7 cellular contexts compared by ENCODE assay signal in genomic region chr17:42618442-42619150, GRCh38. TPM values are rescaled to one million over a fixed set of nuclear protein-coding genes. Genes with fewer than 3 reads are reported as not detected.
A peak's percentile ranks its signal among the peaks of the same experiment; 100 is the strongest.
DNase-seq lines count a peak whose midpoint lies in the region; ATAC-seq and TF ChIP-seq lines count a peak whose summit lies in the region.

No MANE protein-coding gene starts in this region.

- whole genome bisulfite sequencing in IMR-90 (ENCODE audit: extremely low coverage in 2 of 2, insufficient read length in 1 of 2), 2 experiments, result 53% methylated on average over 2 of the region's 9 CpGs; no CpG with 5 or more reads in 1 of the 2 experiments
- 31 to 33% methylated on average over 9 of the region's 9 CpGs for WGBS in aorta, 2 donors

- 0 out of 2 replicates have a peak, but pooled peaks have one; percentile 1 for TF ChIP-seq CTCF in IMR-90 (conservative IDR thresholded peaks at IDR 0.05; ENCODE audit: low read depth, low read length)

- H3K79me1 ChIP-seq in IMR-90 (ENCODE audit: low read depth in 1 of 2, low read length in 2 of 2), result no peaks in the 10 kb centered on the region

- H2AFZ ChIP-seq in IMR-90 (replicated peaks; ENCODE audit: low read length, poor library complexity), result no peak overlapping the region

- no peaks in the 10 kb centered on the region for H4K20me1 ChIP-seq in IMR-90 (ENCODE audit: insufficient read depth, low read length)

- H3K9me3 ChIP-seq in IMR-90 (ENCODE audit: control insufficient read depth, insufficient read depth, low read length) (no peaks in the 10 kb centered on the region), aorta (ENCODE audit: control insufficient read depth, low read length) (no peaks in the 10 kb centered on the region)

- intact Hi-C loops in IMR-90 (cut with micrococcal nuclease) (no loop called here), aorta (cut with DNase I) (no loop called here)

- no peak overlapping the region for H3K4me2 ChIP-seq in IMR-90 (ENCODE audit: low read depth, low read length)

- no peak overlapping the region for H4K8ac ChIP-seq in IMR-90 (ENCODE audit: low read depth in 2 of 2, low read length in 2 of 2)

- CTCF ChIA-PET in IMR-90 (lab: Yijun Ruan, JAX), result no interaction called here

- H3K4me1 ChIP-seq in IMR-90 (ENCODE audit: control insufficient read depth, insufficient read depth, low read length) (no peaks in the 10 kb centered on the region), aorta (ENCODE audit: control insufficient read depth in 1 of 2, insufficient read depth in 2 of 2, low read length in 2 of 2) (no peaks in the 10 kb centered on the region)

- H4K5ac ChIP-seq in IMR-90 (ENCODE audit: low read depth, low read length), result no peak overlapping the region

- H3K36me3 ChIP-seq in IMR-90 (ENCODE audit: control insufficient read depth, insufficient read depth, low read length), result peaks cover 19% of the 10 kb centered on the region
- H3K36me3 ChIP-seq in aorta (ENCODE audit: control insufficient read depth in 1 of 2, insufficient read depth in 2 of 2, low read length in 1 of 2), result no peaks in the 10 kb centered on the region

- H3K14ac ChIP-seq in IMR-90 (replicated peaks; ENCODE audit: low read depth, low read length), result no peak overlapping the region

- in situ Hi-C loops in IMR-90 (cut with MboI; ENCODE audit: low sequenced_read_pairs), result no loop called here

- no peak overlapping the region for H3K4ac ChIP-seq in IMR-90 (ENCODE audit: low read depth, low read length)

- H2BK120ac ChIP-seq in IMR-90 (ENCODE audit: low read depth, low read length), result no peak overlapping the region

- no peak overlapping the region for H2BK5ac ChIP-seq in IMR-90 (ENCODE audit: low read depth, low read length, poor library complexity, severe bottlenecking)

- dilution Hi-C loops in IMR-90 (cut with HindIII; ENCODE audit: low sequenced_read_pairs, unreplicated experiment), result no loop called here

- no peak overlapping the region for H2AK5ac ChIP-seq in IMR-90 (ENCODE audit: low read depth, low read length)

- H4K91ac ChIP-seq in IMR-90 (ENCODE audit: insufficient read depth, low read depth, low read length), result no peak overlapping the region

- no peak for TF ChIP-seq POLR2A in IMR-90 (IDR thresholded peaks at IDR 0.05; ENCODE audit: low read depth, low read length)

- ATAC-seq in GM18498 (IDR thresholded peaks at IDR 0.05; ENCODE audit: unreplicated experiment), result peak; percentile 84
- ATAC-seq in GM21619 (IDR thresholded peaks at IDR 0.05; ENCODE audit: unreplicated experiment), result peak; percentile 68
- no peak for ATAC-seq in IMR-90 (ENCODE audit: low read depth)
- ATAC-seq in aorta (ENCODE audit: low FRiP score), result peak; percentile 48

- H3K4me3 ChIP-seq in IMR-90 (ENCODE audit: insufficient read depth, low read depth, low read length) (no peak overlapping the region), aorta (ENCODE audit: low read length in 2 of 2) (no peak overlapping the region)

- POLR2A ChIA-PET in IMR-90 (lab: Charles Lee; ENCODE audit: unreplicated experiment), result interaction anchor here (0.9 kb wide), 1 partner anchor 9 kb away, joined by 4 read pairs; the partner anchor contains the start of genes RETREG3 and TUBG1

- H3K23ac ChIP-seq in IMR-90 (ENCODE audit: low read depth, low read length), result no peak overlapping the region

- no peak overlapping the region for H3K9ac ChIP-seq in IMR-90 (ENCODE audit: low read depth, low read length)

- H2AK9ac ChIP-seq in IMR-90 (replicated peaks; ENCODE audit: low read depth, low read length, poor library complexity), result no peak overlapping the region

- no TSS peak for BruUV-seq in IMR-90 (replicated peaks; lab: Mats Ljungman, UMichigan)

- H2BK15ac ChIP-seq in IMR-90 (ENCODE audit: low read depth, low read length), result no peak overlapping the region

- H3K18ac ChIP-seq in IMR-90 (ENCODE audit: low read depth, low read length), result no peak overlapping the region

- no peak overlapping the region for H2BK20ac ChIP-seq in IMR-90 (ENCODE audit: low read depth, low read length)

- TF ChIP-seq RAD21 in IMR-90 (IDR thresholded peaks at IDR 0.05; ENCODE audit: low read length), result no peak

- DNase-seq in IMR-90, result no peak
- peak; percentile 82 for DNase-seq in SW480 (ENCODE audit: low spot score)
- peak; percentile 77 for DNase-seq in iPS-NIHi11 (ENCODE audit: low spot score)
- no peak for DNase-seq in aorta
- DNase-seq in activated CD4-positive, alpha-beta T cell treated with anti-CD3 and anti-CD28 coated beads for 4 hours, result no peak

- H3K56ac ChIP-seq in IMR-90 (ENCODE audit: extremely low read depth, insufficient read depth, low read length), result no peak overlapping the region

- H3K27me3 ChIP-seq in IMR-90 (ENCODE audit: control insufficient read depth, insufficient read depth, low read length), result no peaks in the 10 kb centered on the region; the same call in 1 of the 2 replicates
- H3K27me3 ChIP-seq in aorta (ENCODE audit: control insufficient read depth in 1 of 2, insufficient read depth in 2 of 2, low read length in 1 of 2), result no peaks in the 10 kb centered on the region

- H3K27ac ChIP-seq in IMR-90 (ENCODE audit: insufficient read depth, low read length) (no peak overlapping the region), aorta (ENCODE audit: low read depth in 1 of 2, low read length in 2 of 2) (no peak overlapping the region)

- H3K9me1 ChIP-seq in IMR-90 (ENCODE audit: insufficient read depth, low read length), result peaks cover 4% of the 10 kb centered on the region; the same call in 1 of the 2 replicates

TF ChIP-seq in IMR-90, 13 proteins besides CTCF, POLR2A, EP300 and RAD21:
- TF ChIP-seq MXI1 (IDR thresholded peaks at IDR 0.05; ENCODE audit: borderline replicate concordance, low read depth, low read length) (no peak), USF2 (IDR thresholded peaks at IDR 0.05; ENCODE audit: low read depth, low read length) (no peak), BHLHE40 (IDR thresholded peaks at IDR 0.05; ENCODE audit: low read depth, low read length) (no peak), NFE2L2 (IDR thresholded peaks at IDR 0.05; ENCODE audit: low read depth, low read length) (no peak), CHD1 (IDR thresholded peaks at IDR 0.05; ENCODE audit: low read depth, low read length) (no peak), MAFK (IDR thresholded peaks at IDR 0.05; ENCODE audit: low read depth, low read length) (no peak), RFX5 (IDR thresholded peaks at IDR 0.05; ENCODE audit: low read depth, low read length) (no peak), MAZ (IDR thresholded peaks at IDR 0.05; ENCODE audit: borderline replicate concordance, low read depth, low read length) (no peak), RCOR1 (IDR thresholded peaks at IDR 0.05; ENCODE audit: insufficient replicate concordance, low read length) (no peak), FOS (IDR thresholded peaks at IDR 0.05; ENCODE audit: low read depth, low read length) (no peak), SMC3 (IDR thresholded peaks at IDR 0.05; ENCODE audit: low read depth, low read length) (no peak), ELK1 (IDR thresholded peaks at IDR 0.05; ENCODE audit: borderline replicate concordance, low read depth, low read length) (no peak), CEBPB (IDR thresholded peaks at IDR 0.05; ENCODE audit: low read depth, low read length) (no peak)

RNA-seq across cellular contexts. Expression of gene TUBG1, which starts 9.1 kb away (rescaled TPM):
- total RNA-seq in IMR-90 (2012; rRNA removed) (38.9 and 42.5 TPM in 2 replicates), aorta (10 to 100 TPM; 21.5 to 24.9 TPM)
- polyA plus RNA-seq in IMR-90 (2012; rRNA removed) (93.8 and 94.5 TPM in 2 replicates), aorta (10 to 100 TPM; 15.7 to 19.5 TPM)
- 39.9 and 84.1 TPM in 2 replicates for polyA plus RNA-seq in IMR-90 (2012; cell fraction: cytosol; rRNA removed)
- polyA plus RNA-seq in IMR-90 (2012; cell fraction: nucleus; rRNA removed; ENCODE audit: low replicate concordance), result 47.0 and 75.2 TPM in 2 replicates

RNA-seq across cellular contexts. Expression of gene RETREG3, which starts 9.4 kb away (rescaled TPM):
- total RNA-seq in IMR-90 (2012; rRNA removed) (44.1 and 47.2 TPM in 2 replicates), aorta (10 to 100 TPM; 42.9 to 54.1 TPM)
- polyA plus RNA-seq in IMR-90 (2012; rRNA removed) (18.1 and 24.4 TPM in 2 replicates), aorta (10 to 100 TPM; 11.5 to 27.6 TPM)
- 20.5 and 24.9 TPM in 2 replicates for polyA plus RNA-seq in IMR-90 (2012; cell fraction: cytosol; rRNA removed)
- 25.1 and 26.0 TPM in 2 replicates for polyA plus RNA-seq in IMR-90 (2012; cell fraction: nucleus; rRNA removed; ENCODE audit: low replicate concordance)

RNA-seq across cellular contexts. Expression of gene TUBG2, which starts 40.5 kb away (rescaled TPM):
- 3.3 and 3.6 TPM in 2 replicates for total RNA-seq in IMR-90 (2012; rRNA removed)
- 19.4 and 24.6 TPM in 2 replicates for polyA plus RNA-seq in IMR-90 (2012; rRNA removed)
- 12.0 and 21.3 TPM in 2 replicates for polyA plus RNA-seq in IMR-90 (2012; cell fraction: cytosol; rRNA removed)
- polyA plus RNA-seq in IMR-90 (2012; cell fraction: nucleus; rRNA removed; ENCODE audit: low replicate concordance), result 102 and 132 TPM in 2 replicates
- 10 to 100 TPM; 23.4 to 42.6 TPM for total RNA-seq in aorta
- polyA plus RNA-seq in aorta, result 10 to 100 TPM; 23.9 to 72.2 TPM

RNA-seq across cellular contexts. Expression of gene PSMC3IP, which starts 41.1 kb away (rescaled TPM):
- total RNA-seq in IMR-90 (2012; rRNA removed), result 5.6 and 8.9 TPM in 2 replicates
- polyA plus RNA-seq in IMR-90 (2012; rRNA removed), result 9.8 and 11.1 TPM in 2 replicates
- 2.9 and 5.3 TPM in 2 replicates for polyA plus RNA-seq in IMR-90 (2012; cell fraction: cytosol; rRNA removed)
- 6.5 and 20.3 TPM in 2 replicates for polyA plus RNA-seq in IMR-90 (2012; cell fraction: nucleus; rRNA removed; ENCODE audit: low replicate concordance)
- 1 to 10 TPM; 3.9 to 5.2 TPM for total RNA-seq in aorta
- polyA plus RNA-seq in aorta, result 10 to 100 TPM in 1 of 2 donors, 1 to 10 TPM in 1; 3.8 to 14.4 TPM

RNA-seq across cellular contexts. Expression of gene MLX, which starts 51.7 kb away (rescaled TPM):
- total RNA-seq in IMR-90 (2012; rRNA removed) (37.5 and 37.8 TPM in 2 replicates), aorta (10 to 100 TPM; 31.9 to 34.2 TPM)
- polyA plus RNA-seq in IMR-90 (2012; rRNA removed) (45.5 and 45.6 TPM in 2 replicates), aorta (10 to 100 TPM; 33.8 to 38.6 TPM)
- 17.2 and 19.2 TPM in 2 replicates for polyA plus RNA-seq in IMR-90 (2012; cell fraction: cytosol; rRNA removed)
- 115 and 123 TPM in 2 replicates for polyA plus RNA-seq in IMR-90 (2012; cell fraction: nucleus; rRNA removed; ENCODE audit: low replicate concordance)

Comparison
In these comparisons a context has a peak if more than half of its experiments do, and no peak if none do; other contexts are left out.
1. DNase-seq: peak in SW480 (single experiment) and iPS-NIHi11 (single experiment); none in IMR-90 (single experiment), aorta (0 of 2) and activated CD4-positive, alpha-beta T cell treated with anti-CD3 and anti-CD28 coated beads for 4 hours (0 of 2).